In genomic region chr16:54647216-54647615, GRCh38 we compare ENCODE assay signal across 18 cellular contexts.
DNase-seq lines count a peak whose midpoint lies in the region; ATAC-seq, FAIRE-seq and TF ChIP-seq lines count a peak whose summit lies in the region.
"Had no signal": no experiment of that assay in that cellular context is flagged by ENCODE, and none has a peak within 500 bp of the region (broad histone marks: within the 10 kb centered on the region; RNA-seq: fewer than 3 reads in every experiment).

No MANE protein-coding gene starts in this region.

- H3K4me3 Mint-ChIP-seq in natural killer cell treated with Interleukin-12 subunit alpha and Interleukin-12 subunit beta and Interleukin-15 and Interleukin-18, amount 100 ng/mL, for 72 hours = no peak overlapping the region

- H2AFZ ChIP-seq in neuronal stem cell (ENCODE audit: low read length) (peak overlapping the region; percentile 2), HepG2 (ENCODE audit: low read length) (no peak overlapping the region)
- H2AFZ ChIP-seq: GM23248 had no signal

- H3K4ac ChIP-seq in neuronal stem cell (ENCODE audit: low read length) = no peak overlapping the region

- peak overlapping the region; percentile 80 for H3K27ac ChIP-seq in RWPE1
- peak overlapping the region; percentile 58 for H3K27ac ChIP-seq in epithelial cell of prostate
- no peak overlapping the region for H3K27ac ChIP-seq in neuronal stem cell (replicated peaks; ENCODE audit: low read length)
- peak overlapping the region; percentile 22 to 43 for H3K27ac ChIP-seq in tibial artery
- no peak overlapping the region for H3K27ac ChIP-seq in HepG2 (ENCODE audit: extremely low read length, insufficient read depth, low read length)
- H3K27ac ChIP-seq: BLaER1 treated with 17β-estradiol and CSF1 and Interleukin-3, amounts not matched to agents 10 nM and 100 nM; GM23248 had no signal

- no peaks in the 10 kb centered on the region for H3K9me3 Mint-ChIP-seq in natural killer cell treated with Interleukin-12 subunit alpha and Interleukin-12 subunit beta and Interleukin-15 and Interleukin-18, amount 100 ng/mL, for 72 hours

- no peak overlapping the region for H2AK5ac ChIP-seq in neuronal stem cell (ENCODE audit: low read depth, low read length)

- H2BK15ac ChIP-seq in neuronal stem cell (ENCODE audit: low read length) = no peak overlapping the region

- H2BK120ac ChIP-seq in neuronal stem cell (ENCODE audit: low read depth, low read length) = no peak overlapping the region

- in situ Hi-C loops in HepG2 (cut with HindIII; ENCODE audit: extremely low pct_ligation_motif_present, low pct_unique_long_range_greater_than_20kb) = no loop called here

- TF ChIP-seq EP300 in HepG2 (IDR thresholded peaks at IDR 0.05; ENCODE audit: low read depth in 2 of 2, low read length in 2 of 2) (no peak), HepG2 (CRISPR knock-in tag; IDR thresholded peaks at IDR 0.05; ENCODE audit: borderline replicate concordance) (no peak)

- no peak overlapping the region for H3K9ac ChIP-seq in neuronal stem cell (ENCODE audit: low read depth, low read length, poor library complexity)
- H3K9ac ChIP-seq in HepG2 (ENCODE audit: insufficient read depth, low read depth, low read length) = no peak overlapping the region
- H3K9ac ChIP-seq: BLaER1 treated with 17β-estradiol and CSF1 and Interleukin-3, amounts not matched to agents 10 nM and 100 nM; GM23248 had no signal

- no peaks in the 10 kb centered on the region for H3K79me1 ChIP-seq in neuronal stem cell (ENCODE audit: low read depth, low read length)

- H2BK5ac ChIP-seq in neuronal stem cell (ENCODE audit: low read length) = no peak overlapping the region

- H4K91ac ChIP-seq in neuronal stem cell (ENCODE audit: low read depth, low read length, poor library complexity) = no peak overlapping the region

- no peaks in the 10 kb centered on the region for H3K4me1 Mint-ChIP-seq in natural killer cell treated with Interleukin-12 subunit alpha and Interleukin-12 subunit beta and Interleukin-15 and Interleukin-18, amount 100 ng/mL, for 72 hours (ENCODE audit: low read depth in 2 of 2)

- no CpG with 5 or more reads among the region's 3 CpGs for whole genome bisulfite sequencing in neuronal stem cell (ENCODE audit: extremely low coverage in 2 of 2, insufficient read length in 2 of 2, insufficient replicate concordance in 1 of 2), 2 donors
- 27% methylated on average over 3 of the region's 3 CpGs for WGBS in HepG2 (ENCODE audit: low lambda C conversion rate)

- no peak overlapping the region for H3K14ac ChIP-seq in neuronal stem cell (ENCODE audit: low read length)

- H3K36me3 Mint-ChIP-seq in natural killer cell treated with Interleukin-12 subunit alpha and Interleukin-12 subunit beta and Interleukin-15 and Interleukin-18, amount 100 ng/mL, for 72 hours = no peaks in the 10 kb centered on the region

- no peak for TF ChIP-seq POLR2A in HepG2 (IDR thresholded peaks at IDR 0.05; ENCODE audit: insufficient read depth in 1 of 2, low read depth in 2 of 2, low read length in 2 of 2)

- no peak for TF ChIP-seq RAD21 in HepG2 (CRISPR knock-in tag; IDR thresholded peaks at IDR 0.05)

- DNase-seq in RWPE1 (ENCODE audit: low spot score) (peak; percentile 41), epithelial cell of prostate (ENCODE audit: low read depth, low spot score) (no peak), neuronal stem cell (ENCODE audit: low spot score) (no peak), tibial artery (peak in 1 of 2 donors; percentile 76), superior temporal gyrus (ENCODE audit: extremely low spot score) (no peak), HepG2 (ENCODE audit: low spot score) (no peak), HPDE6-E6E7 (ENCODE audit: extremely low spot score) (no peak)
- no peak for DNase-seq in natural killer cell treated with Interleukin-12 subunit alpha and Interleukin-12 subunit beta and Interleukin-15 and Interleukin-18, amount 100 ng/mL, for 72 hours (ENCODE audit: low spot score)
- DNase-seq: DND-41, GDM1, NCI-H146, NCI-H748 treated with DMSO at 0.1 percent for 48 hours had no signal

- no peak overlapping the region for H3K23ac ChIP-seq in neuronal stem cell (ENCODE audit: low read depth, low read length, poor library complexity)

- no peak for FAIRE-seq in HepG2 (lab: Jason Lieb, UNC)
- FAIRE-seq: A204.1, GM12878, K562 had no signal

- no peak overlapping the region for H3K27ac Mint-ChIP-seq in natural killer cell treated with Interleukin-12 subunit alpha and Interleukin-12 subunit beta and Interleukin-15 and Interleukin-18, amount 100 ng/mL, for 72 hours

- TF ChIP-seq CTCF in RWPE1 (conservative IDR thresholded peaks at IDR 0.05; ENCODE audit: low read depth) (no peak), tibial artery (IDR thresholded peaks at IDR 0.05) (no peak), HepG2 (CRISPR knock-in tag; IDR thresholded peaks at IDR 0.05) (no peak)

- H3K27me3 Mint-ChIP-seq in natural killer cell treated with Interleukin-12 subunit alpha and Interleukin-12 subunit beta and Interleukin-15 and Interleukin-18, amount 100 ng/mL, for 72 hours = peaks cover 16 to 27% of the 10 kb centered on the region in 2 donors

- POLR2A ChIA-PET in RWPE1 (lab: Yijun Ruan, JAX; ENCODE audit: low non-redundant PET) = no interaction called here
- POLR2A ChIA-PET in HepG2 (lab: Yijun Ruan, JAX) = no interaction called here

- H3K9me3 ChIP-seq in neuronal stem cell (replicated peaks in 1 of 2; ENCODE audit: control insufficient read depth in 2 of 2, insufficient read depth in 1 of 2, low read depth in 1 of 2, low read length in 2 of 2) (peaks cover 0 to 2% of the 10 kb centered on the region in 2 donors), tibial artery (no peaks in the 10 kb centered on the region), HepG2 (ENCODE audit: low read length) (no peaks in the 10 kb centered on the region)

- no peak overlapping the region for H2BK12ac ChIP-seq in neuronal stem cell (ENCODE audit: low read length)

- intact Hi-C loops in tibial artery (cut with DNase I; ENCODE audit: low total_unique reads) = loop anchor here (5.0 kb wide), 1 partner anchor 285 kb away; the partner anchor contains the start of gene IRX5
- intact Hi-C loops in HepG2 (cut with micrococcal nuclease; ENCODE audit: unreplicated experiment) = no loop called here

- H3K36me3 ChIP-seq in neuronal stem cell (replicated peaks in 1 of 2; ENCODE audit: control insufficient read depth in 2 of 2, insufficient read depth in 2 of 2, low read length in 2 of 2) (no peaks in the 10 kb centered on the region), tibial artery (no peaks in the 10 kb centered on the region), HepG2 (replicated peaks in 1 of 2; ENCODE audit: control insufficient read depth in 1 of 2, insufficient read depth in 2 of 2, low read length in 2 of 2) (no peaks in the 10 kb centered on the region)
- H3K36me3 ChIP-seq: BLaER1 treated with 17β-estradiol and CSF1 and Interleukin-3, amounts not matched to agents 10 nM and 100 nM had no signal

- BruUV-seq in HepG2 (replicated peaks; lab: Mats Ljungman, UMichigan) = no TSS peak

- H4K20me1 ChIP-seq in HepG2 (ENCODE audit: insufficient read depth, low read length) = no peaks in the 10 kb centered on the region
- H4K20me1 ChIP-seq: BLaER1 treated with 17β-estradiol and CSF1 and Interleukin-3, amounts not matched to agents 10 nM and 100 nM had no signal

- peaks cover 8 to 21% of the 10 kb centered on the region in 2 donors for H3K4me1 ChIP-seq in neuronal stem cell (ENCODE audit: control insufficient read depth in 2 of 2, insufficient read depth in 1 of 2, low read depth in 1 of 2, low read length in 2 of 2)
- H3K4me1 ChIP-seq in tibial artery = peaks cover 0 to 68% (median 33%) of the 10 kb centered on the region in 4 donors
- H3K4me1 ChIP-seq in HepG2 (ENCODE audit: insufficient read depth, low read length) = no peaks in the 10 kb centered on the region
- H3K4me1 ChIP-seq: BLaER1 treated with 17β-estradiol and CSF1 and Interleukin-3, amounts not matched to agents 10 nM and 100 nM had no signal

- ATAC-seq in natural killer cell treated with Interleukin-12 subunit alpha and Interleukin-12 subunit beta and Interleukin-15 and Interleukin-18, amount 100 ng/mL, for 72 hours = no peak
- no peak for ATAC-seq in HepG2
- ATAC-seq: GM12878, HCT116, K562 had no signal

- no peak overlapping the region for H3K18ac ChIP-seq in neuronal stem cell (ENCODE audit: low read length)

- H3K27me3 ChIP-seq in neuronal stem cell (ENCODE audit: control insufficient read depth in 3 of 3, insufficient read depth in 3 of 3, low read depth in 1 of 3, low read length in 3 of 3) (no peaks in the 10 kb centered on the region), tibial artery (no peaks in the 10 kb centered on the region), HepG2 (ENCODE audit: control insufficient read depth in 1 of 2, insufficient read depth in 2 of 2, low read length in 2 of 2) (peaks cover 3 to 47% of the 10 kb centered on the region in 2 experiments; a peak in 4 of 5 replicates)
- H3K27me3 ChIP-seq: BLaER1 treated with 17β-estradiol and CSF1 and Interleukin-3, amounts not matched to agents 10 nM and 100 nM had no signal

- H3K4me3 ChIP-seq in neuronal stem cell (ENCODE audit: low read length in 2 of 2) = no peak overlapping the region
- H3K4me3 ChIP-seq in tibial artery = no peak overlapping the region
- H3K4me3 ChIP-seq in HepG2 (replicated peaks in 1 of 3; ENCODE audit: insufficient read depth in 1 of 3, low read depth in 2 of 3, low read length in 3 of 3) = no peak overlapping the region
- H3K4me3 ChIP-seq: BLaER1 treated with 17β-estradiol and CSF1 and Interleukin-3, amounts not matched to agents 10 nM and 100 nM; GM12878; GM23248; K562 had no signal

- no peak overlapping the region for H4K8ac ChIP-seq in neuronal stem cell (ENCODE audit: low read depth, low read length)

- H3K79me2 ChIP-seq in HepG2 (ENCODE audit: insufficient read depth, low read length) = no peaks in the 10 kb centered on the region

- CTCF ChIA-PET in RWPE1 (lab: Yijun Ruan, JAX) = no interaction called here
- CTCF ChIA-PET in HepG2 (lab: Yijun Ruan, JAX; ENCODE audit: low intra/inter-chr PET ratio, low total read pairs) = no interaction called here

- H3K4me2 ChIP-seq in neuronal stem cell (ENCODE audit: insufficient read depth, low read length, poor library complexity, severe bottlenecking) (no peak overlapping the region), HepG2 (ENCODE audit: low read depth, low read length) (no peak overlapping the region)
- H3K4me2 ChIP-seq: BLaER1 treated with 17β-estradiol and CSF1 and Interleukin-3, amounts not matched to agents 10 nM and 100 nM had no signal

TF ChIP-seq in HepG2, 621 proteins besides CTCF, POLR2A, EP300 and RAD21 (continues in another document):
- TF ChIP-seq MED8 (CRISPR knock-in tag; IDR thresholded peaks at IDR 0.05; ENCODE audit: insufficient replicate concordance) = no peak
- TF ChIP-seq HNRNPH1 (optimal IDR thresholded peaks at IDR 0.05; ENCODE audit: low read depth, low read length) = no peak
- TF ChIP-seq KLF12 (CRISPR knock-in tag; IDR thresholded peaks at IDR 0.05; ENCODE audit: borderline replicate concordance) = no peak
- no peak for TF ChIP-seq ZNF546 (CRISPR knock-in tag; conservative IDR thresholded peaks at IDR 0.05)
- no peak for TF ChIP-seq ZNF20 (CRISPR knock-in tag; IDR thresholded peaks at IDR 0.05)

Comparison
In these comparisons a context has a peak if more than half of its experiments do, and no peak if none do; other contexts are left out.
1. H3K27ac ChIP-seq: peak in RWPE1 (single experiment), epithelial cell of prostate (single experiment) and tibial artery (2 of 2); none in neuronal stem cell (single experiment) and HepG2 (single experiment).